Comparison of ENCODE assay signal across 8 cellular contexts in the genomic region with DNA sequence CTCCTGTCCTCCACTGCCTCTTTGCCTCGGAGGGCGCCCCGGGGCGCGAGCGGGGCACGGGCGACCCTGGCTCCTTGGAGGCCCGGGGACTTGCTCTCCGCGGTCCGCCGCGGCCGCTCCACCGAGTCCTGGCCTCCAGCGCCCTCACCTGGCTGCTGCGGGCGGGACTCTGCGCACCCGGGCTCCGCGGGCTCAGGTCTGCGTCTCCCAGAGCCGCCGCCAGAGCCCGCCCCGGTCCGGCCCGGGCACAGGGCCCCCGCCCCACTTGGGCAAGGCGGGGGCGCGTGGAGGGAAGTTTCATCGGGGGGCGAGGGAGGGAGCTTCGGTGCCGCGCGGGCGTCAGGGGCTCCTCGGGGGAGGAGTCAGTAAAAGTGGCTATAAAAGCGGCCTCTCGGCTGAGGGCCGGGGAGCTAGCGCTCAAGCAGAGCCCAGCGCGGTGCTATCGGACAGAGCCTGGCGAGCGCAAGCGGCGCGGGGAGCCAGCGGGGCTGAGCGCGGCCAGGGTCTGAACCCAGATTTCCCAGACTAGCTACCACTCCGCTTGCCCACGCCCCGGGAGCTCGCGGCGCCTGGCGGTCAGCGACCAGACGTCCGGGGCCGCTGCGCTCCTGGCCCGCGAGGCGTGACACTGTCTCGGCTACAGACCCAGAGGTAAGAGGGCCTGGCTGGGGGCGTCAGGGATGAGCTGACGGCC. TPM values are rescaled to one million over a fixed set of nuclear protein-coding genes. Genes with fewer than 3 reads are reported as not detected.
DNase-seq lines count a peak whose midpoint lies in the region; ATAC-seq and TF ChIP-seq lines count a peak whose summit lies in the region.

Gene CEMIP (plus strand): TSS at position 407 of the 694 bp plus-strand sequence. CDS start 94,510 bp downstream, outside the sequence.

- peaks cover 14 to 34% (median 31%) of the 10 kb centered on the region in 3 donors for H3K27me3 Mint-ChIP-seq in naive B cell

- no peak within 1 kb of the TSS for H3K27ac Mint-ChIP-seq in naive B cell

- TF ChIP-seq CTCF in AG10803 (conservative IDR thresholded peaks at IDR 0.05; ENCODE audit: low read length): peak; percentile 48

- no peaks in the 10 kb centered on the region for H3K9me3 Mint-ChIP-seq in naive B cell

- DNase-seq in AG10803 (ENCODE audit: low read depth) (peak; percentile 88), NCI-H510A (lab: John Stamatoyannopoulos, UW) (peak; percentile 76), activated T-cell treated with anti-CD3 and anti-CD28 coated beads for 48 hours (ENCODE audit: low read depth) (peak; percentile 76), fibroblast of peridontal ligament (ENCODE audit: extremely low read depth) (peak; percentile 84), naive B cell (peak; percentile 17), stromal cell of bone marrow (ENCODE audit: low read depth) (peak; percentile 59)

- H3K4me3 Mint-ChIP-seq in naive B cell: peak within 1 kb of the TSS in 5 of 8 donors; percentile 56 to 88 (median 75)

- peak within 1 kb of the TSS; percentile 89 for H3K4me3 ChIP-seq in AG10803 (ENCODE audit: low read length)

- ATAC-seq in GM19463 (IDR thresholded peaks at IDR 0.05; ENCODE audit: unreplicated experiment) (peak; percentile 57), naive B cell (ENCODE audit: low read depth in 2 of 2) (peak; percentile 61 to 76), HG03460 (IDR thresholded peaks at IDR 0.05; ENCODE audit: unreplicated experiment) (no peak)

- peaks cover 8 to 11% (median 9%) of the 10 kb centered on the region in 3 donors for H3K4me1 Mint-ChIP-seq in naive B cell

- no peaks in the 10 kb centered on the region for H3K36me3 Mint-ChIP-seq in naive B cell

RNA-seq across cellular contexts. Expression of gene CEMIP, which starts in this region (rescaled TPM):
- polyA plus RNA-seq in naive B cell (ENCODE audit: low read depth in 6 of 6): under 1 TPM in 3 of 6 donors, not detected in 3; 0.03 to 0.12 (median 0.05) TPM

Comparison
In these comparisons a context has a peak if more than half of its experiments do, and no peak if none do; other contexts are left out.
1. Peak in DNase-seq and ATAC-seq in naive B cell; RNA of the gene not detected or under 1 TPM.
2. DNase-seq: peak in every context shown above with its lines; median percentile 88 in AG10803; 84 in fibroblast of peridontal ligament; 76 in NCI-H510A; 76 in activated T-cell treated with anti-CD3 and anti-CD28 coated beads for 48 hours; 59 in stromal cell of bone marrow; 17 in naive B cell.